ENCODE assay signal across 28 cellular contexts in genomic region chr5:144026286-144026685, GRCh38.
"Had no signal": no experiment of that assay in that cellular context is flagged by ENCODE, and none has a peak within 500 bp of the region (broad histone marks: within the 10 kb centered on the region; RNA-seq: fewer than 3 reads in every experiment).

No MANE protein-coding gene starts in this region.

- H3K27me3 Mint-ChIP-seq: stimulated activated memory B cell treated with anti-CD40 and anti-IgM and Interleukin-4, amounts not matched to agents 10 μg/mL and 1 μg/mL and 100 μg/mL, for 72 hours; stimulated activated naive CD8-positive, alpha-beta T cell treated with anti-CD3 and anti-CD28 coated beads, Interleukin-15, amount 100 ng/mL, for 72 hours; type B pancreatic cell had no signal

- H3K36me3 Mint-ChIP-seq: stimulated activated effector memory CD8-positive, alpha-beta T cell treated with anti-CD3 and anti-CD28 coated beads, Interleukin-12 subunit alpha, Interleukin-12 subunit beta, amount 100 ng/mL, for 72 hours; stimulated activated memory B cell treated with anti-CD40 and anti-IgM and Interleukin-4, amounts not matched to agents 10 μg/mL and 1 μg/mL and 100 μg/mL, for 72 hours; stimulated activated naive B cell treated with anti-CD40 and anti-IgM and Interleukin-4, amounts not matched to agents 10 μg/mL and 1 μg/mL and 100 μg/mL, for 72 hours; type B pancreatic cell had no signal

- H3K9me3 ChIP-seq: suprapubic skin, testis, thoracic aorta, thyroid gland, tibial artery, tibial nerve, upper lobe of left lung, upper lobe of right lung, uterus, vagina had no signal

- H3K27ac Mint-ChIP-seq: stimulated activated effector memory CD8-positive, alpha-beta T cell treated with anti-CD3 and anti-CD28 coated beads, Interleukin-12 subunit alpha, Interleukin-12 subunit beta, amount 100 ng/mL, for 72 hours; stimulated activated memory B cell treated with anti-CD40 and anti-IgM and Interleukin-4, amounts not matched to agents 10 μg/mL and 1 μg/mL and 100 μg/mL, for 72 hours; stimulated activated naive B cell treated with anti-CD40 and anti-IgM and Interleukin-4, amounts not matched to agents 10 μg/mL and 1 μg/mL and 100 μg/mL, for 72 hours; stimulated activated naive CD8-positive, alpha-beta T cell treated with anti-CD3 and anti-CD28 coated beads, Interleukin-15, amount 100 ng/mL, for 72 hours; stimulated activated naive CD8-positive, alpha-beta T cell treated with anti-CD3 and anti-CD28 coated beads, Interleukin-15, Interleukin-2, amounts not matched to agents 100 ng/mL and 50 ng/mL, for 24 hours; type B pancreatic cell had no signal

- H3K4me3 Mint-ChIP-seq: stimulated activated effector memory CD8-positive, alpha-beta T cell treated with anti-CD3 and anti-CD28 coated beads, Interleukin-12 subunit alpha, Interleukin-12 subunit beta, amount 100 ng/mL, for 72 hours; stimulated activated memory B cell treated with anti-CD40 and anti-IgM and Interleukin-4, amounts not matched to agents 10 μg/mL and 1 μg/mL and 100 μg/mL, for 72 hours; stimulated activated naive B cell treated with anti-CD40 and anti-IgM and Interleukin-4, amounts not matched to agents 10 μg/mL and 1 μg/mL and 100 μg/mL, for 72 hours; stimulated activated naive CD8-positive, alpha-beta T cell treated with anti-CD3 and anti-CD28 coated beads, Interleukin-15, amount 100 ng/mL, for 72 hours; stimulated activated naive CD8-positive, alpha-beta T cell treated with anti-CD3 and anti-CD28 coated beads, Interleukin-15, Interleukin-2, amounts not matched to agents 100 ng/mL and 50 ng/mL, for 24 hours; type B pancreatic cell had no signal

- H3K4me3 ChIP-seq: stomach, suprapubic skin, testis, thoracic aorta, thyroid gland, tibial artery, tibial nerve, transverse colon, upper lobe of left lung, upper lobe of right lung, uterus, vagina had no signal

- ATAC-seq: stimulated activated effector memory CD8-positive, alpha-beta T cell treated with anti-CD3 and anti-CD28 coated beads, Interleukin-12 subunit alpha, Interleukin-12 subunit beta, amount 100 ng/mL, for 72 hours; stimulated activated memory B cell treated with anti-CD40 and anti-IgM and Interleukin-4, amounts not matched to agents 10 μg/mL and 1 μg/mL and 100 μg/mL, for 72 hours; stimulated activated naive B cell treated with anti-CD40 and anti-IgM and Interleukin-4, amounts not matched to agents 10 μg/mL and 1 μg/mL and 100 μg/mL, for 72 hours; stimulated activated naive CD8-positive, alpha-beta T cell treated with anti-CD3 and anti-CD28 coated beads, Interleukin-15, amount 100 ng/mL, for 72 hours; stimulated activated naive CD8-positive, alpha-beta T cell treated with anti-CD3 and anti-CD28 coated beads, Interleukin-15, Interleukin-2, amounts not matched to agents 100 U/mL and 50 U/mL, for 24 hours; upper lobe of right lung had no signal

- H3K27me3 ChIP-seq: stomach, suprapubic skin, testis, thyroid gland, tibial artery, tibial nerve, transverse colon, upper lobe of left lung, upper lobe of right lung, uterus, vagina had no signal

- H3K36me3 ChIP-seq: stomach, suprapubic skin, thoracic aorta, thyroid gland, tibial artery, tibial nerve, transverse colon, upper lobe of left lung, upper lobe of right lung, uterus, vagina had no signal

- DNase-seq: stimulated activated CD4-positive, alpha-beta T cell treated with anti-CD3 and anti-CD28 coated beads, Interleukin-2, amount 100 ng/mL, for 48 hours; stimulated activated CD4-positive, alpha-beta T cell treated with anti-CD3 and anti-CD28 coated beads, Interleukin-4, amount 100 ng/mL, for 1 hour; stimulated activated CD4-positive, alpha-beta T cell treated with anti-CD3 and anti-CD28 coated beads, Interleukin-4, amount 100 ng/mL, for 24 hours; stimulated activated CD4-positive, alpha-beta T cell treated with anti-CD3 and anti-CD28 coated beads, Interleukin-4, amount 100 ng/mL, for 4 hours; stimulated activated CD8-positive, alpha-beta memory T cell treated with anti-CD3 and anti-CD28 coated beads, Interleukin-4, amount 100 ng/mL, for 48 hours; stimulated activated naive B cell treated with anti-CD40 and anti-IgM and Interleukin-4, amounts not matched to agents 10 μg/mL and 1 μg/mL and 100 μg/mL, for 72 hours; stimulated activated naive CD4-positive, alpha-beta T cell; stimulated activated naive CD4-positive, alpha-beta T cell treated with Interleukin-2 at 50 U/mL for 16 hours; stimulated activated naive CD8-positive, alpha-beta T cell treated with anti-CD3 and anti-CD28 coated beads, Interleukin-15, amount 100 ng/mL, for 72 hours; stimulated activated naive CD8-positive, alpha-beta T cell treated with anti-CD3 and anti-CD28 coated beads, Interleukin-15, Interleukin-2, amounts not matched to agents 100 U/mL and 50 U/mL, for 24 hours; stomach; substantia nigra; testis; thyroid gland; tibial artery; transverse colon; trophoblast cell; upper lobe of left lung; upper lobe of right lung; uterus had no signal

- H3K4me1 ChIP-seq: testis, thyroid gland, upper lobe of left lung, upper lobe of right lung, uterus had no signal

- H3K27ac ChIP-seq: stomach, suprapubic skin, testis, thoracic aorta, thyroid gland, tibial artery, tibial nerve, transverse colon, upper lobe of left lung, upper lobe of right lung, vagina had no signal

- H3K9me3 Mint-ChIP-seq: stimulated activated naive CD8-positive, alpha-beta T cell treated with anti-CD3 and anti-CD28 coated beads, Interleukin-15, Interleukin-2, amounts not matched to agents 100 ng/mL and 50 ng/mL, for 24 hours; type B pancreatic cell had no signal

- H3K4me1 Mint-ChIP-seq: stimulated activated effector memory CD8-positive, alpha-beta T cell treated with anti-CD3 and anti-CD28 coated beads, Interleukin-12 subunit alpha, Interleukin-12 subunit beta, amount 100 ng/mL, for 72 hours; stimulated activated memory B cell treated with anti-CD40 and anti-IgM and Interleukin-4, amounts not matched to agents 10 μg/mL and 1 μg/mL and 100 μg/mL, for 72 hours; stimulated activated naive B cell treated with anti-CD40 and anti-IgM and Interleukin-4, amounts not matched to agents 10 μg/mL and 1 μg/mL and 100 μg/mL, for 72 hours; stimulated activated naive CD8-positive, alpha-beta T cell treated with anti-CD3 and anti-CD28 coated beads, Interleukin-15, amount 100 ng/mL, for 72 hours had no signal
